In genomic region chr10:72625608-72626443, GRCh38 we compare ENCODE assay signal across 1 cellular context.
A peak's percentile ranks its signal among the peaks of the same experiment; 100 is the strongest.
TF ChIP-seq lines count a peak whose summit lies in the region.

A gene with protein sequence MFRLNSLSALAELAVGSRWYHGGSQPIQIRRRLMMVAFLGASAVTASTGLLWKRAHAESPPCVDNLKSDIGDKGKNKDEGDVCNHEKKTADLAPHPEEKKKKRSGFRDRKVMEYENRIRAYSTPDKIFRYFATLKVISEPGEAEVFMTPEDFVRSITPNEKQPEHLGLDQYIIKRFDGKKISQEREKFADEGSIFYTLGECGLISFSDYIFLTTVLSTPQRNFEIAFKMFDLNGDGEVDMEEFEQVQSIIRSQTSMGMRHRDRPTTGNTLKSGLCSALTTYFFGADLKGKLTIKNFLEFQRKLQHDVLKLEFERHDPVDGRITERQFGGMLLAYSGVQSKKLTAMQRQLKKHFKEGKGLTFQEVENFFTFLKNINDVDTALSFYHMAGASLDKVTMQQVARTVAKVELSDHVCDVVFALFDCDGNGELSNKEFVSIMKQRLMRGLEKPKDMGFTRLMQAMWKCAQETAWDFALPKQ (minus strand): TSS chr10:72626079. CDS start chr10:72566793, 59,286 bp downstream.

TF ChIP-seq in K562, 482 proteins besides CTCF, POLR2A, EP300 and RAD21 (continued from another document and continues in another):
- TF ChIP-seq, protein P1, sequence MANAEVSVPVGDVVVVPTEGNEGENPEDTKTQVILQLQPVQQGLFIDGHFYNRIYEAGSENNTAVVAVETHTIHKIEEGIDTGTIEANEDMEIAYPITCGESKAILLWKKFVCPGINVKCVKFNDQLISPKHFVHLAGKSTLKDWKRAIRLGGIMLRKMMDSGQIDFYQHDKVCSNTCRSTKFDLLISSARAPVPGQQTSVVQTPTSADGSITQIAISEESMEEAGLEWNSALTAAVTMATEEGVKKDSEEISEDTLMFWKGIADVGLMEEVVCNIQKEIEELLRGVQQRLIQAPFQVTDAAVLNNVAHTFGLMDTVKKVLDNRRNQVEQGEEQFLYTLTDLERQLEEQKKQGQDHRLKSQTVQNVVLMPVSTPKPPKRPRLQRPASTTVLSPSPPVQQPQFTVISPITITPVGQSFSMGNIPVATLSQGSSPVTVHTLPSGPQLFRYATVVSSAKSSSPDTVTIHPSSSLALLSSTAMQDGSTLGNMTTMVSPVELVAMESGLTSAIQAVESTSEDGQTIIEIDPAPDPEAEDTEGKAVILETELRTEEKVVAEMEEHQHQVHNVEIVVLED (CRISPR knock-in tag; IDR thresholded peaks at IDR 0.05) = no peak
- no peak for TF ChIP-seq EWSR1 (IDR thresholded peaks at IDR 0.05; ENCODE audit: borderline replicate concordance, low read depth, partially characterized antibody)
- TF ChIP-seq FOXP1 (CRISPR knock-in tag; IDR thresholded peaks at IDR 0.05) = 0 out of 2 replicates have a peak, but pooled peaks have one; percentile 60
- no peak for TF ChIP-seq PTRF (tag; IDR thresholded peaks at IDR 0.05)
- peak; percentile 15; the same call in 1 of the 2 replicates for TF ChIP-seq SIN3B (IDR thresholded peaks at IDR 0.05; ENCODE audit: low read depth)
- TF ChIP-seq ZFPM2 (CRISPR knock-in tag; IDR thresholded peaks at IDR 0.05) = no peak
- TF ChIP-seq KLF10 (CRISPR knock-in tag; IDR thresholded peaks at IDR 0.05) = no peak
- TF ChIP-seq DIDO1 (tag; IDR thresholded peaks at IDR 0.05; ENCODE audit: low read depth) = peak; percentile 93
- peak; percentile 95 for TF ChIP-seq POLR2H (tag; IDR thresholded peaks at IDR 0.05; ENCODE audit: low read depth)
- TF ChIP-seq, protein P2, sequence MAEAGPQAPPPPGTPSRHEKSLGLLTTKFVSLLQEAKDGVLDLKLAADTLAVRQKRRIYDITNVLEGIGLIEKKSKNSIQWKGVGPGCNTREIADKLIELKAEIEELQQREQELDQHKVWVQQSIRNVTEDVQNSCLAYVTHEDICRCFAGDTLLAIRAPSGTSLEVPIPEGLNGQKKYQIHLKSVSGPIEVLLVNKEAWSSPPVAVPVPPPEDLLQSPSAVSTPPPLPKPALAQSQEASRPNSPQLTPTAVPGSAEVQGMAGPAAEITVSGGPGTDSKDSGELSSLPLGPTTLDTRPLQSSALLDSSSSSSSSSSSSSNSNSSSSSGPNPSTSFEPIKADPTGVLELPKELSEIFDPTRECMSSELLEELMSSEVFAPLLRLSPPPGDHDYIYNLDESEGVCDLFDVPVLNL (CRISPR knock-in tag; IDR thresholded peaks at IDR 0.05; ENCODE audit: low read depth) = no peak; the same call in 1 of the 2 replicates
- no peak for TF ChIP-seq TCF3 (CRISPR knock-in tag; IDR thresholded peaks at IDR 0.05)
- peak; percentile 28; the same call in 1 of the 2 replicates for TF ChIP-seq ZHX1 (conservative IDR thresholded peaks at IDR 0.05; ENCODE audit: low read length)
- TF ChIP-seq ZNF436 (CRISPR knock-in tag; IDR thresholded peaks at IDR 0.05) = no peak
- no peak for TF ChIP-seq HMG20A (CRISPR knock-in tag; conservative IDR thresholded peaks at IDR 0.05)
- TF ChIP-seq ZBTB11 (CRISPR knock-in tag; IDR thresholded peaks at IDR 0.05) = peak in 2 of 3 experiments; percentile 32 to 49; a peak in 2 of 6 replicates
- no peak for TF ChIP-seq ELK1 (CRISPR knock-in tag; IDR thresholded peaks at IDR 0.05)
- no peak; the same call in 1 of the 2 replicates for TF ChIP-seq TCF7L2 (IDR thresholded peaks at IDR 0.05; ENCODE audit: low read depth, low read length)
- peak; percentile 91; the same call in 1 of the 2 replicates for TF ChIP-seq KAT7 (CRISPR knock-in tag; IDR thresholded peaks at IDR 0.05; ENCODE audit: borderline replicate concordance)
- TF ChIP-seq TEAD1 (CRISPR knock-in tag; IDR thresholded peaks at IDR 0.05) = peak in 1 of 2 experiments; percentile 73; a peak in 2 of 4 replicates
- TF ChIP-seq, protein P3, sequence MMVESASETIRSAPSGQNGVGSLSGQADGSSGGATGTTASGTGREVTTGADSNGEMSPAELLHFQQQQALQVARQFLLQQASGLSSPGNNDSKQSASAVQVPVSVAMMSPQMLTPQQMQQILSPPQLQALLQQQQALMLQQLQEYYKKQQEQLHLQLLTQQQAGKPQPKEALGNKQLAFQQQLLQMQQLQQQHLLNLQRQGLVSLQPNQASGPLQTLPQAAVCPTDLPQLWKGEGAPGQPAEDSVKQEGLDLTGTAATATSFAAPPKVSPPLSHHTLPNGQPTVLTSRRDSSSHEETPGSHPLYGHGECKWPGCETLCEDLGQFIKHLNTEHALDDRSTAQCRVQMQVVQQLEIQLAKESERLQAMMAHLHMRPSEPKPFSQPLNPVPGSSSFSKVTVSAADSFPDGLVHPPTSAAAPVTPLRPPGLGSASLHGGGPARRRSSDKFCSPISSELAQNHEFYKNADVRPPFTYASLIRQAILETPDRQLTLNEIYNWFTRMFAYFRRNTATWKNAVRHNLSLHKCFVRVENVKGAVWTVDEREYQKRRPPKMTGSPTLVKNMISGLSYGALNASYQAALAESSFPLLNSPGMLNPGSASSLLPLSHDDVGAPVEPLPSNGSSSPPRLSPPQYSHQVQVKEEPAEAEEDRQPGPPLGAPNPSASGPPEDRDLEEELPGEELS (CRISPR knock-in tag; IDR thresholded peaks at IDR 0.05; ENCODE audit: borderline replicate concordance) = no peak
- TF ChIP-seq ZFP36 (IDR thresholded peaks at IDR 0.05; ENCODE audit: low read depth, low read length, partially characterized antibody) = no peak
- TF ChIP-seq, protein P4, sequence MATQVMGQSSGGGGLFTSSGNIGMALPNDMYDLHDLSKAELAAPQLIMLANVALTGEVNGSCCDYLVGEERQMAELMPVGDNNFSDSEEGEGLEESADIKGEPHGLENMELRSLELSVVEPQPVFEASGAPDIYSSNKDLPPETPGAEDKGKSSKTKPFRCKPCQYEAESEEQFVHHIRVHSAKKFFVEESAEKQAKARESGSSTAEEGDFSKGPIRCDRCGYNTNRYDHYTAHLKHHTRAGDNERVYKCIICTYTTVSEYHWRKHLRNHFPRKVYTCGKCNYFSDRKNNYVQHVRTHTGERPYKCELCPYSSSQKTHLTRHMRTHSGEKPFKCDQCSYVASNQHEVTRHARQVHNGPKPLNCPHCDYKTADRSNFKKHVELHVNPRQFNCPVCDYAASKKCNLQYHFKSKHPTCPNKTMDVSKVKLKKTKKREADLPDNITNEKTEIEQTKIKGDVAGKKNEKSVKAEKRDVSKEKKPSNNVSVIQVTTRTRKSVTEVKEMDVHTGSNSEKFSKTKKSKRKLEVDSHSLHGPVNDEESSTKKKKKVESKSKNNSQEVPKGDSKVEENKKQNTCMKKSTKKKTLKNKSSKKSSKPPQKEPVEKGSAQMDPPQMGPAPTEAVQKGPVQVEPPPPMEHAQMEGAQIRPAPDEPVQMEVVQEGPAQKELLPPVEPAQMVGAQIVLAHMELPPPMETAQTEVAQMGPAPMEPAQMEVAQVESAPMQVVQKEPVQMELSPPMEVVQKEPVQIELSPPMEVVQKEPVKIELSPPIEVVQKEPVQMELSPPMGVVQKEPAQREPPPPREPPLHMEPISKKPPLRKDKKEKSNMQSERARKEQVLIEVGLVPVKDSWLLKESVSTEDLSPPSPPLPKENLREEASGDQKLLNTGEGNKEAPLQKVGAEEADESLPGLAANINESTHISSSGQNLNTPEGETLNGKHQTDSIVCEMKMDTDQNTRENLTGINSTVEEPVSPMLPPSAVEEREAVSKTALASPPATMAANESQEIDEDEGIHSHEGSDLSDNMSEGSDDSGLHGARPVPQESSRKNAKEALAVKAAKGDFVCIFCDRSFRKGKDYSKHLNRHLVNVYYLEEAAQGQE (CRISPR knock-in tag; IDR thresholded peaks at IDR 0.05; ENCODE audit: low read depth) = no peak
- TF ChIP-seq, protein P5, sequence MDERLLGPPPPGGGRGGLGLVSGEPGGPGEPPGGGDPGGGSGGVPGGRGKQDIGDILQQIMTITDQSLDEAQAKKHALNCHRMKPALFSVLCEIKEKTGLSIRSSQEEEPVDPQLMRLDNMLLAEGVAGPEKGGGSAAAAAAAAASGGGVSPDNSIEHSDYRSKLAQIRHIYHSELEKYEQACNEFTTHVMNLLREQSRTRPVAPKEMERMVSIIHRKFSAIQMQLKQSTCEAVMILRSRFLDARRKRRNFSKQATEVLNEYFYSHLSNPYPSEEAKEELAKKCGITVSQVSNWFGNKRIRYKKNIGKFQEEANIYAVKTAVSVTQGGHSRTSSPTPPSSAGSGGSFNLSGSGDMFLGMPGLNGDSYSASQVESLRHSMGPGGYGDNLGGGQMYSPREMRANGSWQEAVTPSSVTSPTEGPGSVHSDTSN (CRISPR knock-in tag; IDR thresholded peaks at IDR 0.05; ENCODE audit: low read depth) = no peak
- TF ChIP-seq, protein P5 (tag; conservative IDR thresholded peaks at IDR 0.05; ENCODE audit: low read depth) = no peak; the same call in 1 of the 2 replicates
- no peak for TF ChIP-seq ZNF77 (CRISPR knock-in tag; IDR thresholded peaks at IDR 0.05)
- TF ChIP-seq ZNF133 (CRISPR knock-in tag; IDR thresholded peaks at IDR 0.05) = no peak
- TF ChIP-seq NFYB (IDR thresholded peaks at IDR 0.05; ENCODE audit: extremely low read depth, insufficient read length) = no peak
- TF ChIP-seq ZNF165 (CRISPR knock-in tag; IDR thresholded peaks at IDR 0.05; ENCODE audit: borderline replicate concordance) = no peak
- peak; percentile 97 for TF ChIP-seq KLF13 (tag; IDR thresholded peaks at IDR 0.05; ENCODE audit: borderline replicate concordance, low read depth)
- no peak for TF ChIP-seq BRD4 (IDR thresholded peaks at IDR 0.05)
- no peak for TF ChIP-seq ELF4 (CRISPR knock-in tag; IDR thresholded peaks at IDR 0.05)
- no peak for TF ChIP-seq FOS (IDR thresholded peaks at IDR 0.05; ENCODE audit: extremely low read depth, insufficient read length)
- peak; percentile 66; the same call in 1 of the 2 replicates for TF ChIP-seq TEAD4 (IDR thresholded peaks at IDR 0.05; ENCODE audit: low read length)
- TF ChIP-seq TEAD4 (CRISPR knock-in tag; IDR thresholded peaks at IDR 0.05; ENCODE audit: borderline replicate concordance) = no peak
